In the genomic region with DNA sequence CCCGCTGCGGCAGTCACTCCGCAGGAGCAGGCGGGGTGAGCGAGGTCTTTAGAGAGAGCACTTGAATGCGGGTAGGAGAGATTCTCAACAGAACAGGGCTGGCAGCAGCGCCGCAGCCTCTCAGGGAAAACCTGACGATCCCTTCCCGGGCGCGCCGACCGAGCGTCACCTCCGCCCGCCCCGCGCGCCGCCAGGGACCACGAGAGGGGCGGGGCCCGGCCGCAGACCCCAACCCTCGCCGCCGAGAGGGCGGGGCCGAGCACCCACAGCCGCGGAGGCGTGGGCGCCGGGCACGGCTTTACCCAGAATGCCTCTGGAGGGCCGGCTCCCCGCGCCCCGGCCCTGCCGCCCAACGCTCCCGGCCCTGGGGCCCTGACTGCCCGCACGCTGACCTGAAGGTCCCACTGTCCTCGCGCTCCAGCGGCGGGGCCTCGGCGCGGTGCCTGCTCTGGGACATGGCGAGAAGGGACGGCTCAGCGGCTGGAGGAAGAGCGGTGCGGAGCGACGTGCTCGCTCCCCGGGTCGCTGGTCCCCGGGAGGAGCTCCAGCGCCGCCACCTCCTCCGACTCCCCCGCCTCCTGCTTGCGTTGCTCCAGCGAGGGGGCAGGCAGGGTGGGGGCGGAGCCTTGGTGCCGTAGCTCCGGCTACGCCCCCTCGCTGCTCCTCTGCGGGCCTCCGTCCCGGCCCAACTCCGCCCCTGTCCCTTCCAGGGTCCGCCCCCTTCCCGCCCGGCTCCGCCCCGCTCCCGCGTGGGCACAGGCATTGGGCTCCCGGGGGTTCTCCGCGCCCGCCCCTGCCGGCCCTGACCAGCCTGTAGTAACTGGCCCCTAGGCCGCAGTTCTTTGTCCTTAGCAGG, we compare ENCODE assay signal across 8 cellular contexts. TPM values are rescaled to one million over a fixed set of nuclear protein-coding genes. Genes with fewer than 3 reads are reported as not detected.
A peak's percentile ranks its signal among the peaks of the same experiment; 100 is the strongest.
DNase-seq lines count a peak whose midpoint lies in the region; ATAC-seq and TF ChIP-seq lines count a peak whose summit lies in the region.

A gene with protein sequence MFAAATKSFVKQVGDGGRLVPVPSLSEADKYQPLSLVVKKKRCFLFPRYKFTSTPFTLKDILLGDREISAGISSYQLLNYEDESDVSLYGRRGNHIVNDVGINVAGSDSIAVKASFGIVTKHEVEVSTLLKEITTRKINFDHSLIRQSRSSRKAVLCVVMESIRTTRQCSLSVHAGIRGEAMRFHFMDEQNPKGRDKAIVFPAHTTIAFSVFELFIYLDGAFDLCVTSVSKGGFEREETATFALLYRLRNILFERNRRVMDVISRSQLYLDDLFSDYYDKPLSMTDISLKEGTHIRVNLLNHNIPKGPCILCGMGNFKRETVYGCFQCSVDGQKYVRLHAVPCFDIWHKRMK (plus strand): TSS at position 805 of the 856 bp plus-strand sequence. CDS start 2,032 bp downstream, outside the sequence.
A gene (minus strand): TSS at position 602 of the 856 bp plus-strand sequence. CDS start 145 bp downstream, at position 457.

- H3K9me2 ChIP-seq in PC-9 (ENCODE audit: insufficient read depth): no peaks in the 10 kb centered on the region

- H3K36me3 ChIP-seq in PC-9 (ENCODE audit: low read depth) (peaks cover 31% of the 10 kb centered on the region), esophagus (ENCODE audit: control insufficient read depth in 2 of 2, insufficient read depth in 2 of 2, low read length in 1 of 2) (peaks cover 0 to 2% of the 10 kb centered on the region in 2 donors), muscle layer of colon (ENCODE audit: insufficient read depth, low read length) (peaks cover 17% of the 10 kb centered on the region)

- peak; percentile 96 for DNase-seq in DMS53 treated with DMSO at 0.1 percent for 48 hours (lab: John Stamatoyannopoulos, UW; ENCODE audit: unreplicated experiment)
- peak; percentile 96 for DNase-seq in KBM-7
- DNase-seq in PC-9: peak; percentile 96 to 100
- peak; percentile 96 for DNase-seq in activated T-cell treated with anti-CD3 and anti-CD28 coated beads, Interleukin-2, amount 50 U/mL, for 4 hours
- peak; percentile 86 to 91 for DNase-seq in stimulated activated CD8-positive, alpha-beta memory T cell treated with anti-CD3 and anti-CD28 coated beads, Interleukin-7, amount 100 ng/mL, for 1 hour (ENCODE audit: low read depth in 2 of 2)

- peak within 1 kb of the TSS; percentile 78 for H3K4me3 ChIP-seq in PC-9
- peak within 1 kb of the TSS; percentile 83 to 99 for H3K4me3 ChIP-seq in esophagus (ENCODE audit: low read depth in 1 of 2, low read length in 2 of 2)
- H3K4me3 ChIP-seq in muscle layer of colon (ENCODE audit: low read depth in 1 of 2, low read length in 2 of 2): peak within 1 kb of the TSS; percentile 75 to 99

- CTCF ChIA-PET in PC-9 (lab: Charles Lee): interaction anchor here (0.5 to 0.6 kb wide), 3 partner anchors 335 to 1474 kb away, joined by 3 to 4 read pairs (median 4); no protein-coding TSS in a partner anchor

- H3K27me3 ChIP-seq in PC-9 (ENCODE audit: insufficient read depth, low read depth): no peaks in the 10 kb centered on the region
- H3K27me3 ChIP-seq in esophagus (ENCODE audit: control insufficient read depth in 1 of 2, insufficient read depth in 2 of 2, low read length in 2 of 2): no peaks in the 10 kb centered on the region
- H3K27me3 ChIP-seq in muscle layer of colon (ENCODE audit: control insufficient read depth in 1 of 2, insufficient read depth in 2 of 2, low read length in 2 of 2): no peaks in the 10 kb centered on the region

- POLR2A ChIA-PET in PC-9 (lab: Charles Lee; ENCODE audit: unreplicated experiment): interaction anchor here (0.6 to 1.5 kb wide), 15 partner anchors 21 to 1186 kb away, joined by 3 to 16 read pairs (median 4); a partner anchor contains a TSS

- H3K4me2 ChIP-seq in PC-9: peak within 1 kb of the TSS; percentile 91

- H2AFZ ChIP-seq in PC-9: peak within 1 kb of the TSS; percentile 88

- no peaks in the 10 kb centered on the region for H3K9me3 Mint-ChIP-seq in activated T-cell treated with anti-CD3 and anti-CD28 coated beads, Interleukin-2, amount 50 U/mL, for 4 hours

- H3K9me3 ChIP-seq in PC-9 (ENCODE audit: insufficient read depth, low read depth) (no peaks in the 10 kb centered on the region), esophagus (ENCODE audit: control insufficient read depth in 2 of 2, insufficient read depth in 1 of 2, low read depth in 1 of 2, low read length in 1 of 2) (no peaks in the 10 kb centered on the region), muscle layer of colon (ENCODE audit: low read length) (no peaks in the 10 kb centered on the region)

- in situ Hi-C loops in KBM-7 (cut with MboI; ENCODE audit: low pct_unique_long_range_greater_than_20kb, low sequenced_read_pairs): no loop called here

- H3K4me1 ChIP-seq in PC-9 (replicated peaks; ENCODE audit: insufficient read depth): peaks cover 22% of the 10 kb centered on the region
- H3K4me1 ChIP-seq in esophagus (ENCODE audit: control insufficient read depth in 2 of 2, insufficient read depth in 2 of 2, low read length in 1 of 2): peaks cover 0 to 2% of the 10 kb centered on the region in 2 donors
- H3K4me1 ChIP-seq in muscle layer of colon (ENCODE audit: insufficient read depth, low read length): peaks cover 20% of the 10 kb centered on the region

- no peaks in the 10 kb centered on the region for H3K27me3 Mint-ChIP-seq in activated T-cell treated with anti-CD3 and anti-CD28 coated beads, Interleukin-2, amount 50 U/mL, for 4 hours (ENCODE audit: low read depth)

- peaks cover 30% of the 10 kb centered on the region for H3K4me1 Mint-ChIP-seq in activated T-cell treated with anti-CD3 and anti-CD28 coated beads, Interleukin-2, amount 50 U/mL, for 4 hours (ENCODE audit: low read depth)

- H3K4me3 Mint-ChIP-seq in activated T-cell treated with anti-CD3 and anti-CD28 coated beads, Interleukin-2, amount 50 U/mL, for 4 hours: peak within 1 kb of the TSS; percentile 89

- peak within 1 kb of the TSS; percentile 90 for H3K9ac ChIP-seq in muscle layer of colon (ENCODE audit: low read length)

- H3K36me3 Mint-ChIP-seq in activated T-cell treated with anti-CD3 and anti-CD28 coated beads, Interleukin-2, amount 50 U/mL, for 4 hours (ENCODE audit: insufficient read depth): peaks cover 12% of the 10 kb centered on the region

- H4K20me1 ChIP-seq in PC-9 (ENCODE audit: insufficient read depth): peaks cover 19% of the 10 kb centered on the region

- H3K27ac ChIP-seq in PC-9: peak within 1 kb of the TSS; percentile 93
- peak within 1 kb of the TSS; percentile 99 to 100 for H3K27ac ChIP-seq in esophagus (ENCODE audit: low read depth in 2 of 2, low read length in 1 of 2)
- H3K27ac ChIP-seq in muscle layer of colon (ENCODE audit: low read depth, low read length): peak within 1 kb of the TSS; percentile 99

- BruUV-seq in PC-9 (replicated peaks; lab: Mats Ljungman, UMichigan): no TSS peak

- TF ChIP-seq CTCF in PC-9 (conservative IDR thresholded peaks at IDR 0.05): no peak

- WGBS in esophagus, 2 donors: 0% methylated on average over 70 to 91 of the region's 91 CpGs

- ATAC-seq in GM21723 (IDR thresholded peaks at IDR 0.05; ENCODE audit: unreplicated experiment): peak; percentile 84
- ATAC-seq in activated T-cell treated with anti-CD3 and anti-CD28 coated beads, Interleukin-2, amount 50 U/mL, for 4 hours: peak; percentile 89 to 91

- H3K79me2 ChIP-seq in PC-9 (ENCODE audit: low read depth): peaks cover 37% of the 10 kb centered on the region

- intact Hi-C loops in PC-9 (cut with micrococcal nuclease; ENCODE audit: unreplicated experiment): loop anchor here (1.0 kb wide), 2 partner anchors 27 to 72 kb away; a partner anchor contains a TSS

- H3F3A ChIP-seq in PC-9 (ENCODE audit: insufficient read depth, low read depth): peaks cover 27% of the 10 kb centered on the region

RNA-seq across cellular contexts. Expression of the first gene that starts in this region (rescaled TPM):
- total RNA-seq in PC-9 (2021): 14.6 and 16.9 TPM in 2 replicates
- 1 to 10 TPM; 1.4 to 2.1 (median 2.0) TPM for total RNA-seq in activated T-cell treated with anti-CD3 and anti-CD28 coated beads, Interleukin-2, amount 50 U/mL, for 4 hours
- polyA plus RNA-seq in esophagus: 1 to 10 TPM; 1.3 to 5.2 TPM

RNA-seq across cellular contexts. Expression of the second gene that starts in this region (rescaled TPM):
- total RNA-seq in PC-9 (2021): 87.0 and 93.3 TPM in 2 replicates
- 10 to 100 TPM; 43.9 to 45.4 (median 45.1) TPM for total RNA-seq in activated T-cell treated with anti-CD3 and anti-CD28 coated beads, Interleukin-2, amount 50 U/mL, for 4 hours
- 10 to 100 TPM; 25.2 to 26.0 TPM for polyA plus RNA-seq in esophagus

Comparison
In these comparisons a context has a peak if more than half of its experiments do, and no peak if none do; other contexts are left out.
1. Peak in every context shown above with its lines: DNase-seq, ATAC-seq, H3K4me3 ChIP-seq and H3K27ac ChIP-seq.